8 cellular contexts compared by ENCODE assay signal in the genomic region with DNA sequence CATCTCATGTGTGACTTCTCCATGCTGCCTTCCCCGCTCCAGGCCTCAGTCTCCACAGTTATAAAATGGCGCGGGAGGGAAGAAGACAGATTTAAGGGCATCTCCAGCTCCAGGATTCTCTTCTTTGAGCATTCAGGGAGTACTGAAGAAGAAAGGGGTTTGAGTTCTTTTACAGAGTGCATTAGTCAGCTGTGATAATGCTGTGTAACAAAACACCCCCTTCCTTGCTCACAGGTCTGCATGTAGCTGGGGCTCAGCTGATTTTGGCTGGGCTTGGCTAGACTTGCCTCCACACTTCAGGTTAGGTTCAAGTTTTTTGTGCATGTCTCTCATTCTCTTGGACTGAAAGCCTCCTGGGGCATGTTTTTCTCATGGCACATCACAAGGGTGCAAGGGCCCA.
"Had no signal": no experiment of that assay in that cellular context is flagged by ENCODE, and none has a peak within 500 bp of the region (broad histone marks: within the 10 kb centered on the region; RNA-seq: fewer than 3 reads in every experiment).

No MANE protein-coding gene starts in this region.

- DNase-seq: GDM1, GF-D8 had no signal

- H3K4me3 ChIP-seq: GM12878 had no signal

- FAIRE-seq: G401.6, GM12878, GM12891, GM12892, GM18507, GM19239 had no signal

- ATAC-seq: GM12878 had no signal
